Comparison of ENCODE assay signal across 8 cellular contexts in genomic region chr7:1939434-1940401, GRCh38.
DNase-seq lines count a peak whose midpoint lies in the region; ATAC-seq, FAIRE-seq and TF ChIP-seq lines count a peak whose summit lies in the region.

No MANE protein-coding gene starts in this region.

- no TSS peak for BruUV-seq in PC-3 (replicated peaks; lab: Mats Ljungman, UMichigan)

- TF ChIP-seq CTCF in astrocyte (IDR thresholded peaks at IDR 0.05; ENCODE audit: insufficient read depth, low read depth, low read length) (no peak), smooth muscle cell (IDR thresholded peaks at IDR 0.05; ENCODE audit: borderline replicate concordance, insufficient read depth, poor library complexity, severe bottlenecking) (no peak), thyroid gland (IDR thresholded peaks at IDR 0.05) (no peak), type B pancreatic cell (conservative IDR thresholded peaks at IDR 0.05) (no peak), PC-3 (conservative IDR thresholded peaks at IDR 0.05; ENCODE audit: low read depth, low read length) (no peak)

- peaks cover 11% of the 10 kb centered on the region for H3K36me3 Mint-ChIP-seq in astrocyte (ENCODE audit: low read depth, unreplicated experiment)
- peaks cover 7% of the 10 kb centered on the region for H3K36me3 Mint-ChIP-seq in type B pancreatic cell

- peak; percentile 9 for DNase-seq in EH (ENCODE audit: low read depth)
- DNase-seq in astrocyte (ENCODE audit: low read depth), result no peak
- DNase-seq in smooth muscle cell (lab: John Stamatoyannopoulos, UW; ENCODE audit: unreplicated experiment), result no peak
- no peak for DNase-seq in thyroid gland
- no peak for DNase-seq in type B pancreatic cell (ENCODE audit: extremely low spot score, unreplicated experiment)
- no peak for DNase-seq in PC-3

- H3K27ac Mint-ChIP-seq in astrocyte (ENCODE audit: unreplicated experiment), result no peak overlapping the region
- no peak overlapping the region for H3K27ac Mint-ChIP-seq in type B pancreatic cell

- no peak for FAIRE-seq in astrocyte (lab: Jason Lieb, UNC)

- H3K36me3 ChIP-seq in KOPT-K1 (ENCODE audit: insufficient read depth, low read length), result peaks cover 19% of the 10 kb centered on the region
- H3K36me3 ChIP-seq in astrocyte (ENCODE audit: insufficient read depth, low read length), result no peaks in the 10 kb centered on the region
- H3K36me3 ChIP-seq in smooth muscle cell (ENCODE audit: low read depth), result no peaks in the 10 kb centered on the region
- no peaks in the 10 kb centered on the region for H3K36me3 ChIP-seq in thyroid gland
- H3K36me3 ChIP-seq in PC-3 (ENCODE audit: low read depth, low read length), result no peaks in the 10 kb centered on the region

- H2AFZ ChIP-seq in astrocyte (ENCODE audit: low read depth, low read length) (peak overlapping the region; percentile 39), smooth muscle cell (ENCODE audit: low read depth) (no peak overlapping the region), PC-3 (ENCODE audit: low read length) (no peak overlapping the region)

- no peaks in the 10 kb centered on the region for H3K9me2 ChIP-seq in PC-3 (replicated peaks; ENCODE audit: low read length)

- H3K4me3 Mint-ChIP-seq in astrocyte (ENCODE audit: unreplicated experiment), result no peak overlapping the region
- no peak overlapping the region for H3K4me3 Mint-ChIP-seq in type B pancreatic cell

- peaks cover 9% of the 10 kb centered on the region for H3K9me3 ChIP-seq in KOPT-K1 (ENCODE audit: insufficient read depth, low read length, poor library complexity, severe bottlenecking)
- H3K9me3 ChIP-seq in astrocyte (ENCODE audit: insufficient read depth, low read depth, low read length), result no peaks in the 10 kb centered on the region
- H3K9me3 ChIP-seq in smooth muscle cell (replicated peaks; ENCODE audit: low read depth), result no peaks in the 10 kb centered on the region
- no peaks in the 10 kb centered on the region for H3K9me3 ChIP-seq in thyroid gland
- no peaks in the 10 kb centered on the region for H3K9me3 ChIP-seq in PC-3 (ENCODE audit: low read length)

- no peaks in the 10 kb centered on the region for H3K27me3 ChIP-seq in astrocyte (ENCODE audit: insufficient read depth, low read length)
- no peaks in the 10 kb centered on the region for H3K27me3 ChIP-seq in smooth muscle cell (ENCODE audit: low read depth)
- no peaks in the 10 kb centered on the region for H3K27me3 ChIP-seq in thyroid gland
- H3K27me3 ChIP-seq in PC-3 (ENCODE audit: low read length), result no peaks in the 10 kb centered on the region

- TF ChIP-seq POLR2A in thyroid gland (IDR thresholded peaks at IDR 0.05), result no peak

- H3K4me2 ChIP-seq in astrocyte (ENCODE audit: low read length) (peak overlapping the region; percentile 70), smooth muscle cell (peak overlapping the region; percentile 43), PC-3 (ENCODE audit: low read length) (no peak overlapping the region)

- H3F3A ChIP-seq in smooth muscle cell (ENCODE audit: low read depth) (no peaks in the 10 kb centered on the region), PC-3 (ENCODE audit: low read length, unreplicated experiment) (no peaks in the 10 kb centered on the region)

- no peaks in the 10 kb centered on the region for H4K20me1 ChIP-seq in astrocyte (ENCODE audit: insufficient read depth, low read length)
- H4K20me1 ChIP-seq in smooth muscle cell (ENCODE audit: low read depth), result peaks cover 40% of the 10 kb centered on the region
- H4K20me1 ChIP-seq in PC-3 (ENCODE audit: low read length), result no peaks in the 10 kb centered on the region

- H3K4me3 ChIP-seq in astrocyte (ENCODE audit: insufficient read depth, low read depth, low read length) (no peak overlapping the region), smooth muscle cell (no peak overlapping the region), thyroid gland (replicated peaks in 1 of 3) (no peak overlapping the region), PC-3 (ENCODE audit: low read length) (no peak overlapping the region)

- WGBS in smooth muscle cell (ENCODE audit: low lambda C conversion rate), result 72% methylated on average over 28 of the region's 28 CpGs
- WGBS in thyroid gland, 2 donors, result 73% methylated on average over 18 to 23 of the region's 28 CpGs

- H3K27ac ChIP-seq in KOPT-K1 (ENCODE audit: low read depth, low read length, poor library complexity, severe bottlenecking) (peak overlapping the region; percentile 73), astrocyte (ENCODE audit: low read depth, low read length) (peak overlapping the region; percentile 66), smooth muscle cell (ENCODE audit: low read depth) (peak overlapping the region; percentile 5), thyroid gland (no peak overlapping the region), PC-3 (ENCODE audit: low read length) (no peak overlapping the region)

- intact Hi-C loops in thyroid gland (cut with DNase I) (no loop called here), PC-3 (cut with micrococcal nuclease) (no loop called here)

- H3K79me2 ChIP-seq in astrocyte (ENCODE audit: insufficient read depth, low read length) (no peaks in the 10 kb centered on the region), smooth muscle cell (ENCODE audit: low read depth) (no peaks in the 10 kb centered on the region), PC-3 (ENCODE audit: low read length) (no peaks in the 10 kb centered on the region)

- H3K9ac ChIP-seq in astrocyte (ENCODE audit: low read length), result peak overlapping the region; percentile 70
- no peak overlapping the region for H3K9ac ChIP-seq in smooth muscle cell (ENCODE audit: low read depth)
- no peak overlapping the region for H3K9ac ChIP-seq in PC-3 (ENCODE audit: low read length)

- POLR2A ChIA-PET in PC-3 (lab: Charles Lee; ENCODE audit: unreplicated experiment), result no interaction called here

- H3K4me1 ChIP-seq in astrocyte (ENCODE audit: insufficient read depth, low read length) (peaks cover 18% of the 10 kb centered on the region), smooth muscle cell (ENCODE audit: low read depth) (peaks cover 4% of the 10 kb centered on the region), thyroid gland (no peaks in the 10 kb centered on the region), PC-3 (ENCODE audit: insufficient read depth, low read length) (no peaks in the 10 kb centered on the region)

- H3K9me3 Mint-ChIP-seq in astrocyte (ENCODE audit: unreplicated experiment) (peaks cover 2% of the 10 kb centered on the region), type B pancreatic cell (no peaks in the 10 kb centered on the region)

- no peaks in the 10 kb centered on the region for H3K27me3 Mint-ChIP-seq in astrocyte (ENCODE audit: low read depth, unreplicated experiment)
- no peaks in the 10 kb centered on the region for H3K27me3 Mint-ChIP-seq in type B pancreatic cell

- ATAC-seq in GM21528 (IDR thresholded peaks at IDR 0.05; ENCODE audit: low FRiP score, unreplicated experiment) (peak; percentile 32), PC-3 (no peak)

- CTCF ChIA-PET in PC-3 (lab: Charles Lee), result no interaction called here

- H3K4me1 Mint-ChIP-seq in astrocyte (ENCODE audit: low read depth, unreplicated experiment), result peaks cover 2% of the 10 kb centered on the region
- peaks cover 9% of the 10 kb centered on the region for H3K4me1 Mint-ChIP-seq in type B pancreatic cell (ENCODE audit: unreplicated experiment)

Comparison
In these comparisons a context has a peak if more than half of its experiments do, and no peak if none do; other contexts are left out.
1. H3K27ac ChIP-seq: peak in KOPT-K1 (single experiment), astrocyte (single experiment) and smooth muscle cell (single experiment); none in thyroid gland (0 of 3) and PC-3 (single experiment).